Comparison of ENCODE assay signal across 1 cellular context in the genomic region with DNA sequence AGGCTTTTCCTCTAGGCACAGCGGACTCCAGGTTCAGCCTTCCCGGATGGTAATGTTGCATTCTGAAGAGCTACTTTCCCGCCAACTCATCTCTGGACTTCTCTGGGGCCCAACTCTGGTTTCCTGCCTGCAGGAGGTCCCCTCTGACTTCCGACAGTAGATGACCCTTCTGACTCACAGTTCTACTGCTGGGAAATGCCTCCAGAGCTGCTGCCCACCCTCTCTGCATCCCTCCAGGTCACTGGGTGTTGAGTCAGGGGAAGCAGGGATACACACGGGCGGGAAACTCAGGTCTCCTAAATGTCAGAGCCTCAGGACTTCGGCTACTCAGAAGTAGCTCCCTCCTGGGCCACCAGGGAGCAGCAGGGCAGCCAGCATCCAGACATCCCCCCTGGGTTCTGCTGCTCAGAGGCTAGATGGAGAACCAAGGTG.
TF ChIP-seq lines count a peak whose summit lies in the region.

No MANE protein-coding gene starts in this region.

TF ChIP-seq in HepG2, 621 proteins besides CTCF, POLR2A, EP300 and RAD21 (continued from another document):
- TF ChIP-seq, protein P1, sequence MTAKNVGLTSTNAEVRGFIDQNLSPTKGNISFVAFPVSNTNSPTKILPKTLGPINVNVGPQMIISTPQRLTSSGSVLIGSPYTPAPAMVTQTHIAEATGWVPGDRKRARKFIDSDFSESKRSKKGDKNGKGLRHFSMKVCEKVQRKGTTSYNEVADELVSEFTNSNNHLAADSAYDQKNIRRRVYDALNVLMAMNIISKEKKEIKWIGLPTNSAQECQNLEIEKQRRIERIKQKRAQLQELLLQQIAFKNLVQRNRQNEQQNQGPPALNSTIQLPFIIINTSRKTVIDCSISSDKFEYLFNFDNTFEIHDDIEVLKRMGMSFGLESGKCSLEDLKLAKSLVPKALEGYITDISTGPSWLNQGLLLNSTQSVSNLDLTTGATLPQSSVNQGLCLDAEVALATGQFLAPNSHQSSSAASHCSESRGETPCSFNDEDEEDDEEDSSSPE (CRISPR knock-in tag; IDR thresholded peaks at IDR 0.05) = no peak
- TF ChIP-seq NONO (IDR thresholded peaks at IDR 0.05) = no peak
- TF ChIP-seq NONO (CRISPR knock-in tag; conservative IDR thresholded peaks at IDR 0.05) = no peak
- no peak for TF ChIP-seq REPIN1 (CRISPR knock-in tag; IDR thresholded peaks at IDR 0.05; ENCODE audit: borderline replicate concordance, low read depth)
- TF ChIP-seq NR3C1 (CRISPR knock-in tag; IDR thresholded peaks at IDR 0.05) = no peak
- TF ChIP-seq MEIS2 (CRISPR knock-in tag; IDR thresholded peaks at IDR 0.05) = no peak
- TF ChIP-seq ONECUT2 (CRISPR knock-in tag; IDR thresholded peaks at IDR 0.05) = no peak
